8 cellular contexts compared by ENCODE assay signal in genomic region chr17:9240659-9241370, GRCh38.
A peak's percentile ranks its signal among the peaks of the same experiment; 100 is the strongest.
DNase-seq lines count a peak whose midpoint lies in the region; ATAC-seq, FAIRE-seq and TF ChIP-seq lines count a peak whose summit lies in the region.

No MANE protein-coding gene starts in this region.

- no peak for TF ChIP-seq POLR2A in H1 (IDR thresholded peaks at IDR 0.05; ENCODE audit: control extremely low read depth in 1 of 2, low read depth in 2 of 2, low read length in 2 of 2)
- TF ChIP-seq POLR2A in GM12891 (IDR thresholded peaks at IDR 0.05; ENCODE audit: low read depth, low read length) = no peak

- H3K27me3 ChIP-seq in ACC112 (ENCODE audit: insufficient read depth, low read length) = no peaks in the 10 kb centered on the region
- no peaks in the 10 kb centered on the region for H3K27me3 ChIP-seq in MG63
- peaks cover 0 to 14% (median 9%) of the 10 kb centered on the region in 4 experiments; a peak in 6 of 7 replicates for H3K27me3 ChIP-seq in H1 (replicated peaks in 1 of 4; ENCODE audit: control insufficient read depth in 3 of 4, extremely low read depth in 1 of 4, insufficient read depth in 3 of 4, low read length in 3 of 4)

- H3K23me2 ChIP-seq in H1 (ENCODE audit: low read depth, low read length) = peaks cover 11% of the 10 kb centered on the region

- TF ChIP-seq RAD21 in H1 (IDR thresholded peaks at IDR 0.05 in 1 of 2, conservative IDR thresholded peaks at IDR 0.05 in 1 of 2; ENCODE audit: low read depth in 2 of 2, low read length in 2 of 2) = no peak

- no peak overlapping the region for H2BK120ac ChIP-seq in H1 (replicated peaks; ENCODE audit: low read depth, low read length)

- DNase-seq in MG63 (peak; percentile 59), H1 (ENCODE audit: low read depth in 1 of 2, low spot score in 2 of 2) (peak in 1 of 2 experiments; percentile 25), mucosa of descending colon (peak; percentile 69 to 78 (median 69)), SKM-1 treated with dmso at 0.1 percent for 144 hours (lab: John Stamatoyannopoulos, UW; ENCODE audit: unreplicated experiment) (no peak), GM12891 (ENCODE audit: insufficient read length, low spot score) (no peak)

- H3K56ac ChIP-seq in H1 (replicated peaks; ENCODE audit: insufficient read length, low read depth, low read length) = no peak overlapping the region

- H3K4me3 ChIP-seq in ACC112 (ENCODE audit: low read depth, low read length) = peak overlapping the region; percentile 79
- no peak overlapping the region for H3K4me3 ChIP-seq in MG63
- H3K4me3 ChIP-seq in H1 (ENCODE audit: extremely low read depth in 1 of 4, insufficient read depth in 2 of 4, low read depth in 3 of 4, low read length in 4 of 4) = peak overlapping the region in 2 of 4 experiments; percentile 32 to 65; a peak in 4 of 8 replicates
- H3K4me3 ChIP-seq in mucosa of descending colon = no peak overlapping the region
- H3K4me3 ChIP-seq in urinary bladder (ENCODE audit: low read depth, low read length) = peak overlapping the region; percentile 49

- 0 out of 2 replicates have a peak overlapping the region, but pooled peaks have one; percentile 9 for H2BK20ac ChIP-seq in H1 (ENCODE audit: low read length)

- ATAC-seq in mucosa of descending colon = peak; percentile 40
- ATAC-seq in GM21381 (IDR thresholded peaks at IDR 0.05; ENCODE audit: unreplicated experiment) = no peak

- peak overlapping the region in 1 of 4 experiments; percentile 14; a peak in 2 of 7 replicates for H3K9ac ChIP-seq in H1 (replicated peaks in 1 of 4; ENCODE audit: extremely low read depth in 1 of 4, low read depth in 3 of 4, low read length in 3 of 4)

- CTCF ChIA-PET in H1 (lab: Charles Lee; ENCODE audit: partially characterized antibody) = interaction anchor here (0.8 to 2.8 kb wide), 4 partner anchors 13 to 243 kb away, joined by 3 to 10 read pairs (median 4); no protein-coding TSS in a partner anchor

- H4K5ac ChIP-seq in H1 (ENCODE audit: insufficient read length, low read depth, low read length) = no peak overlapping the region

- peak overlapping the region; percentile 85 for H2AFZ ChIP-seq in ACC112 (ENCODE audit: low read length, unreplicated experiment)
- H2AFZ ChIP-seq in H1 (ENCODE audit: low read length) = no peak overlapping the region

- no peaks in the 10 kb centered on the region for H3K79me2 ChIP-seq in ACC112 (ENCODE audit: control insufficient read depth, insufficient read depth, low read length, unreplicated experiment)
- H3K79me2 ChIP-seq in H1 (ENCODE audit: control insufficient read depth in 1 of 2, insufficient read depth in 2 of 2, low read length in 2 of 2) = no peaks in the 10 kb centered on the region

- no peak overlapping the region for H4K8ac ChIP-seq in H1 (ENCODE audit: extremely low read depth, insufficient read depth, low read length)

- no peak overlapping the region for H3K27ac ChIP-seq in ACC112 (ENCODE audit: low read depth, low read length)
- no peak overlapping the region for H3K27ac ChIP-seq in H1 (ENCODE audit: low read depth, low read length)
- peak overlapping the region; percentile 96 for H3K27ac ChIP-seq in urinary bladder (ENCODE audit: low read depth)

- FAIRE-seq in H1 (lab: Jason Lieb, UNC) (no peak), GM12891 (lab: Jason Lieb, UNC) (no peak)

- TF ChIP-seq CTCF in H1 (IDR thresholded peaks at IDR 0.05; ENCODE audit: control extremely low read depth in 1 of 3, insufficient read depth in 1 of 3, low read depth in 1 of 3, low read length in 3 of 3) (no peak), mucosa of descending colon (IDR thresholded peaks at IDR 0.05) (no peak)

- H3K79me1 ChIP-seq in H1 (ENCODE audit: low read depth, low read length) = no peaks in the 10 kb centered on the region

- H3K9me3 ChIP-seq in MG63 (no peaks in the 10 kb centered on the region), H1 (ENCODE audit: insufficient read depth in 2 of 2, low read depth in 1 of 2, low read length in 1 of 2) (no peaks in the 10 kb centered on the region), mucosa of descending colon (no peaks in the 10 kb centered on the region)

- no peak overlapping the region; the same call in 1 of the 2 replicates for H3K18ac ChIP-seq in H1 (ENCODE audit: extremely low read depth, low read length)

- no peak for TF ChIP-seq EP300 in H1 (IDR thresholded peaks at IDR 0.05; ENCODE audit: borderline replicate concordance in 1 of 2, low read depth in 2 of 2, low read length in 2 of 2)

- POLR2A ChIA-PET in H1 (lab: Charles Lee; ENCODE audit: partially characterized antibody) = no interaction called here

- H3K36me3 ChIP-seq in ACC112 (ENCODE audit: insufficient read depth, low read length) = no peaks in the 10 kb centered on the region
- H3K36me3 ChIP-seq in MG63 = no peaks in the 10 kb centered on the region; the same call in 1 of the 2 replicates
- no peaks in the 10 kb centered on the region for H3K36me3 ChIP-seq in H1 (ENCODE audit: control insufficient read depth in 2 of 4, insufficient read depth in 4 of 4, low read length in 3 of 4)
- no peaks in the 10 kb centered on the region for H3K36me3 ChIP-seq in mucosa of descending colon (ENCODE audit: low read depth)
- no peaks in the 10 kb centered on the region for H3K36me3 ChIP-seq in urinary bladder (ENCODE audit: insufficient read depth)

- H2BK12ac ChIP-seq in H1 (ENCODE audit: low read depth, low read length) = peak overlapping the region; percentile 84; the same call in 1 of the 2 replicates

- intact Hi-C loops in mucosa of descending colon (cut with DNase I, micrococcal nuclease) = no loop called here

- H4K91ac ChIP-seq in H1 (replicated peaks; ENCODE audit: insufficient read length, low read length) = peak overlapping the region; percentile 28

- H2BK15ac ChIP-seq in H1 (ENCODE audit: low read length) = no peak overlapping the region; the same call in 1 of the 2 replicates

- H2BK5ac ChIP-seq in H1 (ENCODE audit: low read depth, low read length) = peak overlapping the region; percentile 68

- H2AK5ac ChIP-seq in H1 (ENCODE audit: low read depth, low read length) = 0 out of 2 replicates have a peak overlapping the region, but pooled peaks have one; percentile 13

- no peak overlapping the region for H3K23ac ChIP-seq in H1 (ENCODE audit: insufficient read length)

- WGBS in H1 (ENCODE audit: extremely low coverage in 1 of 2, insufficient coverage in 1 of 2, insufficient read length in 1 of 2, insufficient replicate concordance in 2 of 2, low coverage in 1 of 2, low lambda C conversion rate in 2 of 2, missing lambda C conversion rate in 1 of 2), 2 experiments = 57% methylated on average over 14 of the region's 17 CpGs; no CpG with 5 or more reads in 1 of the 2 experiments
- WGBS in urinary bladder = 24% methylated on average over 17 of the region's 17 CpGs

- peak overlapping the region; percentile 70 to 83 for H3K4me2 ChIP-seq in H1 (ENCODE audit: insufficient read depth in 1 of 2, low read depth in 2 of 2, low read length in 2 of 2)

- peaks cover 10% of the 10 kb centered on the region for H3K4me1 ChIP-seq in ACC112 (ENCODE audit: control insufficient read depth, insufficient read depth, low read length, unreplicated experiment)
- peaks cover 3 to 26% (median 18%) of the 10 kb centered on the region in 4 experiments for H3K4me1 ChIP-seq in H1 (replicated peaks in 1 of 4; ENCODE audit: control insufficient read depth in 3 of 4, insufficient read depth in 4 of 4, low read length in 3 of 4)
- H3K4me1 ChIP-seq in mucosa of descending colon (ENCODE audit: low read depth) = peaks cover 21% of the 10 kb centered on the region
- H3K4me1 ChIP-seq in urinary bladder (ENCODE audit: insufficient read depth) = peaks cover 1% of the 10 kb centered on the region

- H3K14ac ChIP-seq in H1 (ENCODE audit: insufficient read length) = no peak overlapping the region

- no peak overlapping the region for H3K4ac ChIP-seq in H1 (replicated peaks; ENCODE audit: insufficient read length, low read depth, low read length)

- no peaks in the 10 kb centered on the region for H4K20me1 ChIP-seq in H1 (replicated peaks in 1 of 2; ENCODE audit: control insufficient read depth in 1 of 2, insufficient read depth in 2 of 2, low read length in 2 of 2)

TF ChIP-seq in H1, 55 proteins besides CTCF, POLR2A, EP300 and RAD21:
- peak; percentile 76 for TF ChIP-seq CREB1 (IDR thresholded peaks at IDR 0.05)
- no peak for TF ChIP-seq BRCA1 (IDR thresholded peaks at IDR 0.05; ENCODE audit: low read depth, low read length)
- TF ChIP-seq TAF1 (IDR thresholded peaks at IDR 0.05; ENCODE audit: low read depth, low read length) = 0 out of 2 replicates have a peak, but pooled peaks have one; percentile 9
- no peak for TF ChIP-seq SP4 (IDR thresholded peaks at IDR 0.05; ENCODE audit: low read length)
TF ChIP-seq in H1: peak in this region for 2.

TF ChIP-seq in GM12891, 5 proteins besides CTCF, POLR2A, EP300 and RAD21:
- TF ChIP-seq POU2F2 (IDR thresholded peaks at IDR 0.05; ENCODE audit: low read depth, low read length) = no peak

Comparison
In these comparisons a context has a peak if more than half of its experiments do, and no peak if none do; other contexts are left out.
1. H3K4me3 ChIP-seq: peak in ACC112 (single experiment) and urinary bladder (single experiment); none in MG63 (single experiment) and mucosa of descending colon (single experiment).
2. DNase-seq: peak in MG63 (single experiment) and mucosa of descending colon (3 of 3); none in SKM-1 treated with dmso at 0.1 percent for 144 hours (single experiment) and GM12891 (single experiment).